Comparison of ENCODE assay signal across 10 cellular contexts in genomic region chr19:41409288-41409687, GRCh38. TPM values are rescaled to one million over a fixed set of nuclear protein-coding genes. Genes with fewer than 3 reads are reported as not detected.
DNase-seq lines count a peak whose midpoint lies in the region; ATAC-seq and TF ChIP-seq lines count a peak whose summit lies in the region.
"Had no signal": no experiment of that assay in that cellular context is flagged by ENCODE, and none has a peak within 500 bp of the region (broad histone marks: within the 10 kb centered on the region; RNA-seq: fewer than 3 reads in every experiment).

No MANE protein-coding gene starts in this region.

- H3K9me3 Mint-ChIP-seq in CD8-positive, alpha-beta memory T cell, result no peaks in the 10 kb centered on the region
- no peaks in the 10 kb centered on the region for H3K9me3 Mint-ChIP-seq in effector memory CD8-positive, alpha-beta T cell
- H3K9me3 Mint-ChIP-seq in mesothelial cell of epicardium, result no peaks in the 10 kb centered on the region
- H3K9me3 Mint-ChIP-seq in CD4-positive, alpha-beta memory T cell, result no peaks in the 10 kb centered on the region

- DNase-seq in CD8-positive, alpha-beta memory T cell, result no peak
- DNase-seq in NCI-H146 treated with DMSO at 0.1 percent for 48 hours (lab: John Stamatoyannopoulos, UW; ENCODE audit: unreplicated experiment) (peak; percentile 50), mesothelial cell of epicardium (ENCODE audit: low spot score in 2 of 2, unreplicated experiment in 2 of 2) (no peak), T1000 (lab: John Stamatoyannopoulos, UW) (no peak), AG20443 (ENCODE audit: low spot score) (no peak), SK-N-DZ (ENCODE audit: low spot score) (no peak)
- no peak for DNase-seq in effector memory CD8-positive, alpha-beta T cell
- no peak for DNase-seq in CD4-positive, alpha-beta memory T cell
- DNase-seq: activated naive CD4-positive, alpha-beta T cell treated with anti-CD3 and anti-CD28 coated beads, Interleukin-2, amount 50 U/mL, for 16 hours; stimulated activated naive CD4-positive, alpha-beta T cell had no signal

- H3K4me1 Mint-ChIP-seq in CD8-positive, alpha-beta memory T cell, result peaks cover 13 to 25% (median 14%) of the 10 kb centered on the region in 3 donors
- H3K4me1 Mint-ChIP-seq in effector memory CD8-positive, alpha-beta T cell (ENCODE audit: low read depth in 2 of 2), result peaks cover 17 to 26% of the 10 kb centered on the region in 2 donors
- H3K4me1 Mint-ChIP-seq in mesothelial cell of epicardium, result peaks cover 13% of the 10 kb centered on the region
- H3K4me1 Mint-ChIP-seq in CD4-positive, alpha-beta memory T cell, result peaks cover 8 to 21% (median 15%) of the 10 kb centered on the region in 4 donors

- H3K36me3 ChIP-seq in CD8-positive, alpha-beta memory T cell (ENCODE audit: insufficient read depth, low read length), result peaks cover 10% of the 10 kb centered on the region
- peaks cover 29% of the 10 kb centered on the region for H3K36me3 ChIP-seq in CD4-positive, alpha-beta memory T cell (ENCODE audit: insufficient read depth, low read length)

- no peaks in the 10 kb centered on the region for H3K9me3 ChIP-seq in CD8-positive, alpha-beta memory T cell (ENCODE audit: low read length)
- no peaks in the 10 kb centered on the region for H3K9me3 ChIP-seq in CD4-positive, alpha-beta memory T cell (ENCODE audit: control insufficient read depth in 1 of 2, low read length in 2 of 2)

- no peaks in the 10 kb centered on the region for H3K27me3 ChIP-seq in CD8-positive, alpha-beta memory T cell (ENCODE audit: insufficient read depth, low read length, poor library complexity, severe bottlenecking)
- no peaks in the 10 kb centered on the region for H3K27me3 ChIP-seq in CD4-positive, alpha-beta memory T cell (ENCODE audit: insufficient read depth, low read length)

- POLR2A ChIA-PET in CD8-positive, alpha-beta memory T cell (lab: Charles Lee), result no interaction called here
- POLR2A ChIA-PET in CD4-positive, alpha-beta memory T cell (lab: Charles Lee; ENCODE audit: partially characterized antibody), result interaction anchor here (1.4 to 2.1 kb wide), 2 partner anchors 11 to 51 kb away, joined by 3 to 4 read pairs; no protein-coding TSS in a partner anchor

- intact Hi-C loops in CD4-positive, alpha-beta memory T cell (cut with micrococcal nuclease), result no loop called here

- H3K27me3 Mint-ChIP-seq in CD8-positive, alpha-beta memory T cell, result no peaks in the 10 kb centered on the region
- H3K27me3 Mint-ChIP-seq in effector memory CD8-positive, alpha-beta T cell, result no peaks in the 10 kb centered on the region
- H3K27me3 Mint-ChIP-seq in mesothelial cell of epicardium (ENCODE audit: low read depth), result no peaks in the 10 kb centered on the region
- H3K27me3 Mint-ChIP-seq in CD4-positive, alpha-beta memory T cell, result no peaks in the 10 kb centered on the region

- H3K4me1 ChIP-seq in CD8-positive, alpha-beta memory T cell (ENCODE audit: insufficient read depth, low read length), result peaks cover 5% of the 10 kb centered on the region
- H3K4me1 ChIP-seq in CD4-positive, alpha-beta memory T cell (ENCODE audit: insufficient read depth, low read length), result peaks cover 4% of the 10 kb centered on the region

- H3K27ac ChIP-seq in CD8-positive, alpha-beta memory T cell (ENCODE audit: low read depth, low read length), result peak overlapping the region; percentile 10
- no peak overlapping the region for H3K27ac ChIP-seq in CD4-positive, alpha-beta memory T cell (ENCODE audit: low read depth, low read length)

- H3K4me3 ChIP-seq in CD8-positive, alpha-beta memory T cell (ENCODE audit: low read length), result no peak overlapping the region
- H3K4me3 ChIP-seq in CD4-positive, alpha-beta memory T cell (ENCODE audit: low read length in 2 of 2), result no peak overlapping the region

- peaks cover 0 to 49% (median 6%) of the 10 kb centered on the region in 3 donors for H3K36me3 Mint-ChIP-seq in CD8-positive, alpha-beta memory T cell
- peaks cover 10% of the 10 kb centered on the region for H3K36me3 Mint-ChIP-seq in effector memory CD8-positive, alpha-beta T cell (ENCODE audit: insufficient read depth)
- H3K36me3 Mint-ChIP-seq in mesothelial cell of epicardium, result peaks cover 12% of the 10 kb centered on the region
- H3K36me3 Mint-ChIP-seq in CD4-positive, alpha-beta memory T cell, result peaks cover 12 to 34% of the 10 kb centered on the region in 2 donors

- peak overlapping the region in 1 of 7 donors; percentile 20 for H3K4me3 Mint-ChIP-seq in CD8-positive, alpha-beta memory T cell
- H3K4me3 Mint-ChIP-seq in effector memory CD8-positive, alpha-beta T cell, result peak overlapping the region in 1 of 2 donors; percentile 28
- H3K4me3 Mint-ChIP-seq in mesothelial cell of epicardium, result no peak overlapping the region
- H3K4me3 Mint-ChIP-seq in CD4-positive, alpha-beta memory T cell, result no peak overlapping the region

- no peak for TF ChIP-seq CTCF in mesothelial cell of epicardium (IDR thresholded peaks at IDR 0.05; ENCODE audit: unreplicated experiment)

- no peak for ATAC-seq in effector memory CD8-positive, alpha-beta T cell (replicated peaks)

- CTCF ChIA-PET in CD8-positive, alpha-beta memory T cell (lab: Charles Lee), result no interaction called here
- CTCF ChIA-PET in CD4-positive, alpha-beta memory T cell (lab: Charles Lee; ENCODE audit: partially characterized antibody), result interaction anchor here (1.0 kb wide), 1 partner anchor 22 kb away, joined by 3 read pairs; no protein-coding TSS in a partner anchor

- peak overlapping the region in 7 of 8 donors; percentile 2 to 58 (median 53) for H3K27ac Mint-ChIP-seq in CD8-positive, alpha-beta memory T cell
- H3K27ac Mint-ChIP-seq in effector memory CD8-positive, alpha-beta T cell, result peak overlapping the region; percentile 54 to 58
- H3K27ac Mint-ChIP-seq in mesothelial cell of epicardium, result peak overlapping the region; percentile 67
- peak overlapping the region in 3 of 7 donors; percentile 19 to 87 (median 29) for H3K27ac Mint-ChIP-seq in CD4-positive, alpha-beta memory T cell

RNA-seq across cellular contexts. Expression of gene BCKDHA, which starts 11.7 kb away (rescaled TPM):
- 10 to 100 TPM; 18.5 to 23.5 TPM for total RNA-seq in CD8-positive, alpha-beta memory T cell
- polyA plus RNA-seq in CD8-positive, alpha-beta memory T cell, result 52.1 TPM
- 22.6 to 27.2 TPM (median 22.8 TPM) in 3 replicates for total RNA-seq in mesothelial cell of epicardium
- total RNA-seq in CD4-positive, alpha-beta memory T cell, result 10 to 100 TPM; 23.6 to 27.1 TPM
- polyA plus RNA-seq in CD4-positive, alpha-beta memory T cell, result 10 to 100 TPM; 59.7 to 65.1 TPM
- 67.7 and 76.5 TPM in 2 replicates for polyA plus RNA-seq in SK-N-DZ (2014; cell fraction: cytosol; rRNA removed)
- polyA plus RNA-seq in SK-N-DZ (2014; cell fraction: nucleus; rRNA removed), result 50.9 and 55.1 TPM in 2 replicates

RNA-seq across cellular contexts. Expression of gene EXOSC5, which starts 12.1 kb away (rescaled TPM):
- total RNA-seq in CD8-positive, alpha-beta memory T cell, result 10 to 100 TPM; 48.5 to 52.3 TPM
- 49.5 TPM for polyA plus RNA-seq in CD8-positive, alpha-beta memory T cell
- total RNA-seq in mesothelial cell of epicardium, result 12.2 to 17.0 TPM (median 12.5 TPM) in 3 replicates
- 10 to 100 TPM; 18.2 to 23.0 TPM for total RNA-seq in CD4-positive, alpha-beta memory T cell
- 10 to 100 TPM; 46.4 to 58.6 TPM for polyA plus RNA-seq in CD4-positive, alpha-beta memory T cell
- polyA plus RNA-seq in SK-N-DZ (2014; cell fraction: cytosol; rRNA removed), result 161 and 180 TPM in 2 replicates
- 82.3 and 104 TPM in 2 replicates for polyA plus RNA-seq in SK-N-DZ (2014; cell fraction: nucleus; rRNA removed)

RNA-seq across cellular contexts. Expression of gene B3GNT8, which starts 17.9 kb away (rescaled TPM):
- under 1 TPM; 0.66 to 0.91 TPM for total RNA-seq in CD8-positive, alpha-beta memory T cell
- 11.1 TPM for polyA plus RNA-seq in CD8-positive, alpha-beta memory T cell
- 4.5 to 5.1 TPM (median 4.9 TPM) in 3 replicates for total RNA-seq in mesothelial cell of epicardium
- total RNA-seq in CD4-positive, alpha-beta memory T cell, result 1 to 10 TPM; 2.9 to 3.2 TPM
- 1 to 10 TPM in 1 of 2 donors, under 1 TPM in 1; 0.64 to 7.1 TPM for polyA plus RNA-seq in CD4-positive, alpha-beta memory T cell
- polyA plus RNA-seq in SK-N-DZ (2014; cell fraction: cytosol; rRNA removed), result 0.06 and 0.86 TPM in 2 replicates
- 0.18 and 0.19 TPM in 2 replicates for polyA plus RNA-seq in SK-N-DZ (2014; cell fraction: nucleus; rRNA removed)

RNA-seq across cellular contexts. Expression of gene DMAC2, which starts 30.4 kb away (rescaled TPM):
- 10 to 100 TPM; 74.1 to 76.2 TPM for total RNA-seq in CD8-positive, alpha-beta memory T cell
- polyA plus RNA-seq in CD8-positive, alpha-beta memory T cell, result 56.8 TPM
- 37.5 to 41.4 TPM (median 39.8 TPM) in 3 replicates for total RNA-seq in mesothelial cell of epicardium
- 10 to 100 TPM; 27.7 to 28.9 TPM for total RNA-seq in CD4-positive, alpha-beta memory T cell
- 10 to 100 TPM; 43.1 to 58.2 TPM for polyA plus RNA-seq in CD4-positive, alpha-beta memory T cell
- polyA plus RNA-seq in SK-N-DZ (2014; cell fraction: cytosol; rRNA removed), result 67.5 and 81.8 TPM in 2 replicates
- 28.4 and 38.2 TPM in 2 replicates for polyA plus RNA-seq in SK-N-DZ (2014; cell fraction: nucleus; rRNA removed)

RNA-seq across cellular contexts. Expression of gene TMEM91, which starts 33.0 kb away (rescaled TPM):
- total RNA-seq in CD8-positive, alpha-beta memory T cell, result 1 to 10 TPM; 2.6 to 3.8 TPM
- 3.7 TPM for polyA plus RNA-seq in CD8-positive, alpha-beta memory T cell
- total RNA-seq in mesothelial cell of epicardium, result 16.2 to 19.7 TPM (median 18.3 TPM) in 3 replicates
- 10 to 100 TPM; 14.3 to 16.1 TPM for total RNA-seq in CD4-positive, alpha-beta memory T cell
- 1 to 10 TPM; 4.8 to 4.9 TPM for polyA plus RNA-seq in CD4-positive, alpha-beta memory T cell
- 0.97 and 2.2 TPM in 2 replicates for polyA plus RNA-seq in SK-N-DZ (2014; cell fraction: cytosol; rRNA removed)
- polyA plus RNA-seq in SK-N-DZ (2014; cell fraction: nucleus; rRNA removed), result 9.4 and 13.1 TPM in 2 replicates
